ENCODE assay signal across 2 cellular contexts in genomic region chr13:41148421-41149283, GRCh38.
A peak's percentile ranks its signal among the peaks of the same experiment; 100 is the strongest.
TF ChIP-seq lines count a peak whose summit lies in the region.

No MANE protein-coding gene starts in this region.

TF ChIP-seq in HEK293, 187 proteins besides CTCF, POLR2A, EP300 and RAD21 (continues in another document):
- TF ChIP-seq ZNF544 (tag by site-specific recombination; IDR thresholded peaks at IDR 0.05) (peak; percentile 76; the same call in 1 of the 2 replicates), ZNF555 (tag by site-specific recombination; conservative IDR thresholded peaks at IDR 0.05) (peak; percentile 15; the same call in 1 of the 2 replicates), ZFP69B (tag by site-specific recombination; IDR thresholded peaks at IDR 0.05) (peak; percentile 54; the same call in 1 of the 2 replicates), YY2 (tag by site-specific recombination; IDR thresholded peaks at IDR 0.05) (no peak), ZNF473 (tag by site-specific recombination; IDR thresholded peaks at IDR 0.05) (no peak), ZNF132 (tag by site-specific recombination; IDR thresholded peaks at IDR 0.05; ENCODE audit: borderline replicate concordance) (no peak), ZNF211 (tag by site-specific recombination; IDR thresholded peaks at IDR 0.05; ENCODE audit: low read depth) (peak; percentile 59; the same call in 1 of the 2 replicates), ZNF184 (tag by site-specific recombination; IDR thresholded peaks at IDR 0.05) (0 out of 2 replicates have a peak, but pooled peaks have one; percentile 49), ZBTB7A (tag by site-specific recombination; IDR thresholded peaks at IDR 0.05; ENCODE audit: low read depth) (no peak), ZNF398 (tag by site-specific recombination; IDR thresholded peaks at IDR 0.05) (no peak), KLF9 (tag by site-specific recombination; IDR thresholded peaks at IDR 0.05; ENCODE audit: low read depth) (no peak), ZNF785 (tag by site-specific recombination; IDR thresholded peaks at IDR 0.05) (no peak), ZFP41 (tag by site-specific recombination; IDR thresholded peaks at IDR 0.05; ENCODE audit: borderline replicate concordance) (no peak), PRDM2 (tag by site-specific recombination; IDR thresholded peaks at IDR 0.05; ENCODE audit: borderline replicate concordance) (no peak), ZNF561 (tag by site-specific recombination; IDR thresholded peaks at IDR 0.05; ENCODE audit: borderline replicate concordance) (no peak), HOXA7 (CRISPR knock-in tag; IDR thresholded peaks at IDR 0.05; ENCODE audit: borderline replicate concordance) (no peak), ZNF513 (tag by site-specific recombination; IDR thresholded peaks at IDR 0.05) (no peak), ZNF362 (tag by site-specific recombination; IDR thresholded peaks at IDR 0.05) (no peak), ZNF354C (tag by site-specific recombination; IDR thresholded peaks at IDR 0.05; ENCODE audit: borderline replicate concordance, low read depth) (no peak)

TF ChIP-seq in K562, 482 proteins besides CTCF, POLR2A, EP300 and RAD21 (continues in another document):
- TF ChIP-seq ZFP91 (CRISPR knock-in tag; IDR thresholded peaks at IDR 0.05) (no peak), ZNF280A (IDR thresholded peaks at IDR 0.05; ENCODE audit: low read depth, partially characterized antibody) (peak; percentile 97), ESRRA (IDR thresholded peaks at IDR 0.05; ENCODE audit: borderline replicate concordance, low read depth) (no peak), ZBTB11 (CRISPR knock-in tag; IDR thresholded peaks at IDR 0.05) (no peak), CEBPZ (IDR thresholded peaks at IDR 0.05; ENCODE audit: borderline replicate concordance, low read depth, low read length) (peak; percentile 78), TAL1 (IDR thresholded peaks at IDR 0.05) (peak; percentile 30), POLR2H (tag; IDR thresholded peaks at IDR 0.05; ENCODE audit: low read depth) (no peak), NFIC (IDR thresholded peaks at IDR 0.05) (peak; percentile 43; the same call in 1 of the 2 replicates), ARNT (IDR thresholded peaks at IDR 0.05) (peak in 1 of 2 experiments; percentile 40; a peak in 1 of 4 replicates), MCM2 (IDR thresholded peaks at IDR 0.05; ENCODE audit: low read depth) (no peak), MEIS2 (IDR thresholded peaks at IDR 0.05; ENCODE audit: partially characterized antibody) (peak; percentile 52), TRIM24 (IDR thresholded peaks at IDR 0.05) (peak; percentile 71 to 84), JUNB (CRISPR knock-in tag; conservative IDR thresholded peaks at IDR 0.05) (no peak), PBX2 (CRISPR knock-in tag; IDR thresholded peaks at IDR 0.05; ENCODE audit: low read depth) (no peak), PBX2 (tag; conservative IDR thresholded peaks at IDR 0.05; ENCODE audit: low read depth) (peak; percentile 17; the same call in 1 of the 2 replicates), CXXC5 (CRISPR knock-in tag; IDR thresholded peaks at IDR 0.05) (no peak), HLTF (IDR thresholded peaks at IDR 0.05) (peak; percentile 98), CHCHD3 (CRISPR knock-in tag; IDR thresholded peaks at IDR 0.05) (no peak), KDM2B (CRISPR knock-in tag; IDR thresholded peaks at IDR 0.05) (no peak), BRCA1 (IDR thresholded peaks at IDR 0.05) (no peak), BRCA1 (CRISPR knock-in tag; IDR thresholded peaks at IDR 0.05) (no peak), VEZF1 (CRISPR knock-in tag; IDR thresholded peaks at IDR 0.05) (no peak), GATAD2B (IDR thresholded peaks at IDR 0.05; ENCODE audit: borderline replicate concordance) (no peak), RCOR1 (IDR thresholded peaks at IDR 0.05; ENCODE audit: borderline replicate concordance in 1 of 2, low read depth in 2 of 2, low read length in 2 of 2) (0 out of 4 replicates have a peak, but pooled peaks of 1 of the 2 experiments have one; percentile 8), DACH1 (IDR thresholded peaks at IDR 0.05; ENCODE audit: partially characterized antibody) (no peak), EP400 (IDR thresholded peaks at IDR 0.05) (peak; percentile 28; the same call in 1 of the 2 replicates), ZBTB49 (CRISPR knock-in tag; IDR thresholded peaks at IDR 0.05; ENCODE audit: borderline replicate concordance) (no peak), CBX1 (IDR thresholded peaks at IDR 0.05; ENCODE audit: low read depth) (peak; percentile 95), RB1 (IDR thresholded peaks at IDR 0.05; ENCODE audit: low read depth) (no peak), MTF1 (CRISPR knock-in tag; IDR thresholded peaks at IDR 0.05; ENCODE audit: borderline replicate concordance) (no peak), STAG1 (CRISPR knock-in tag; IDR thresholded peaks at IDR 0.05; ENCODE audit: borderline replicate concordance) (no peak), MIER1 (IDR thresholded peaks at IDR 0.05; ENCODE audit: low read depth) (peak; percentile 69; the same call in 1 of the 2 replicates), MXI1 (IDR thresholded peaks at IDR 0.05; ENCODE audit: low read depth, low read length) (no peak), PKNOX1 (IDR thresholded peaks at IDR 0.05) (0 out of 2 replicates have a peak, but pooled peaks have one; percentile 16), ZNF347 (CRISPR knock-in tag; IDR thresholded peaks at IDR 0.05; ENCODE audit: low read depth) (no peak)
